Comparison of ENCODE assay signal across 21 cellular contexts in genomic region chr4:52716364-52717151, GRCh38. TPM values are rescaled to one million over a fixed set of nuclear protein-coding genes. Genes with fewer than 3 reads are reported as not detected.
DNase-seq lines count a peak whose midpoint lies in the region; TF ChIP-seq lines count a peak whose summit lies in the region.
"Had no signal": no experiment of that assay in that cellular context is flagged by ENCODE, and none has a peak within 500 bp of the region (broad histone marks: within the 10 kb centered on the region; RNA-seq: fewer than 3 reads in every experiment).

No MANE protein-coding gene starts in this region.

- H3K36me3 ChIP-seq in HAP-1 (replicated peaks), result peaks cover 81% of the 10 kb centered on the region

- H3K27ac ChIP-seq in RWPE1, result peak overlapping the region; percentile 13
- H3K27ac ChIP-seq: A549, esophagus squamous epithelium, psoas muscle had no signal

- TF ChIP-seq CTCF in RWPE1 (conservative IDR thresholded peaks at IDR 0.05; ENCODE audit: low read depth) (no peak), neural crest cell (conservative IDR thresholded peaks at IDR 0.05) (no peak)

- no peak overlapping the region for H3K4me3 ChIP-seq in HAP-1
- H3K4me3 ChIP-seq: A549, dorsolateral prefrontal cortex, esophagus squamous epithelium, psoas muscle had no signal

- peak; percentile 58 for DNase-seq in activated CD8-positive, alpha-beta memory T cell treated with anti-CD3 and anti-CD28 coated beads for 24 hours
- DNase-seq in activated CD8-positive, alpha-beta memory T cell treated with anti-CD3 and anti-CD28 coated beads, Interleukin-2, amount 50 U/mL, for 4 hours, result no peak
- DNase-seq in HT1080 (ENCODE audit: low read depth) (peak; percentile 1), RWPE1 (ENCODE audit: low spot score) (no peak), neural crest cell (ENCODE audit: low read depth, low spot score) (no peak), COR-L47 (lab: John Stamatoyannopoulos, UW) (no peak), NCI-H1436 treated with DMSO at 0.1 percent for 48 hours (lab: John Stamatoyannopoulos, UW) (no peak), HAP-1 (ENCODE audit: low spot score in 2 of 2) (no peak)
- DNase-seq: activated CD4-positive, alpha-beta T cell treated with anti-CD3 and anti-CD28 coated beads, Interleukin-2, amount 10 ng/mL, durations not matched to agents 24 days and 14 days; C1 segment of cervical spinal cord; dorsolateral prefrontal cortex; esophagus squamous epithelium; NCI-H1092 treated with DMSO at 0.1 percent for 48 hours; NCI-H69; psoas muscle; small intestine; stimulated activated CD4-positive, alpha-beta T cell treated with anti-CD3 and anti-CD28 coated beads, Interleukin-4, amount 100 ng/mL, for 4 hours had no signal

- POLR2A ChIA-PET in RWPE1 (lab: Yijun Ruan, JAX; ENCODE audit: low non-redundant PET), result no interaction called here

- peak overlapping the region; percentile 24 for H3K4me3 Mint-ChIP-seq in neural crest cell
- H3K4me3 Mint-ChIP-seq: mesothelial cell of epicardium had no signal

- no peak overlapping the region for H3K27ac Mint-ChIP-seq in neural crest cell (ENCODE audit: unreplicated experiment)
- H3K27ac Mint-ChIP-seq: mesothelial cell of epicardium, nephron had no signal

- H3K9me3 ChIP-seq in HAP-1, result no peaks in the 10 kb centered on the region
- H3K9me3 ChIP-seq: A549, esophagus squamous epithelium, psoas muscle had no signal

- in situ Hi-C loops in HAP-1 (cut with MboI; ENCODE audit: low sequenced_read_pairs), result no loop called here

- peaks cover 2% of the 10 kb centered on the region for H3K27me3 Mint-ChIP-seq in neural crest cell (ENCODE audit: low read depth)
- H3K27me3 Mint-ChIP-seq: activated CD4-positive, alpha-beta T cell treated with anti-CD3 and anti-CD28 coated beads, Interleukin-2, amount 10 ng/mL, durations not matched to agents 24 days and 14 days; IgD-negative memory B cell had no signal

- peaks cover 30% of the 10 kb centered on the region for H3K4me1 Mint-ChIP-seq in neural crest cell

- peaks cover 35% of the 10 kb centered on the region for H3K4me1 ChIP-seq in HAP-1

- H3K27me3 ChIP-seq in HAP-1 (ENCODE audit: low read depth), result no peaks in the 10 kb centered on the region
- H3K27me3 ChIP-seq: dorsolateral prefrontal cortex, esophagus squamous epithelium had no signal

- H3K36me3 Mint-ChIP-seq in neural crest cell (ENCODE audit: low read depth), result peaks cover 26% of the 10 kb centered on the region

- CTCF ChIA-PET in RWPE1 (lab: Yijun Ruan, JAX), result interaction anchor here (0.6 to 1.1 kb wide), 2 partner anchors 73 to 266 kb away, joined by 3 to 4 read pairs; no protein-coding TSS in a partner anchor

- H3K9me3 Mint-ChIP-seq in neural crest cell, result no peaks in the 10 kb centered on the region
- H3K9me3 Mint-ChIP-seq: IgD-negative memory B cell, mesothelial cell of epicardium, nephron had no signal

RNA-seq across cellular contexts. Expression of gene ERVMER34-1, which starts 34.7 kb away (rescaled TPM):
- total RNA-seq in HT1080 (2014; rRNA removed; shearing (Covaris generic)), result 0.03 and 0.13 TPM in 2 replicates
- 0.27 and 0.49 TPM in 2 replicates for polyA plus RNA-seq in HT1080 (2015; cell fraction: cytosol; rRNA removed)
- 0.48 and 0.90 TPM in 2 replicates for polyA plus RNA-seq in HT1080 (2015; cell fraction: nucleus; rRNA removed)
- total RNA-seq in neural crest cell, result 3.2 and 3.3 TPM in 2 replicates
- total RNA-seq: psoas muscle had no signal
- polyA plus RNA-seq: IgD-negative memory B cell had no signal

RNA-seq across cellular contexts. Expression of gene USP46, which starts 57.5 kb away (rescaled TPM):
- total RNA-seq in HT1080 (2014; rRNA removed; shearing (Covaris generic)), result 9.6 and 10.7 TPM in 2 replicates
- polyA plus RNA-seq in HT1080 (2015; cell fraction: cytosol; rRNA removed), result 11.1 and 13.4 TPM in 2 replicates
- polyA plus RNA-seq in HT1080 (2015; cell fraction: nucleus; rRNA removed), result 10.0 and 11.4 TPM in 2 replicates
- 34.0 and 41.1 TPM in 2 replicates for total RNA-seq in neural crest cell

Comparison
In these comparisons a context has a peak if more than half of its experiments do, and no peak if none do; other contexts are left out.
1. DNase-seq: peak in activated CD8-positive, alpha-beta memory T cell treated with anti-CD3 and anti-CD28 coated beads for 24 hours (single experiment) and HT1080 (single experiment); none in activated CD8-positive, alpha-beta memory T cell treated with anti-CD3 and anti-CD28 coated beads, Interleukin-2, amount 50 U/mL, for 4 hours (single experiment), RWPE1 (single experiment), neural crest cell (single experiment), COR-L47 (single experiment), NCI-H1436 treated with DMSO at 0.1 percent for 48 hours (single experiment) and HAP-1 (0 of 2).